ENCODE assay signal across 16 cellular contexts in the genomic region with DNA sequence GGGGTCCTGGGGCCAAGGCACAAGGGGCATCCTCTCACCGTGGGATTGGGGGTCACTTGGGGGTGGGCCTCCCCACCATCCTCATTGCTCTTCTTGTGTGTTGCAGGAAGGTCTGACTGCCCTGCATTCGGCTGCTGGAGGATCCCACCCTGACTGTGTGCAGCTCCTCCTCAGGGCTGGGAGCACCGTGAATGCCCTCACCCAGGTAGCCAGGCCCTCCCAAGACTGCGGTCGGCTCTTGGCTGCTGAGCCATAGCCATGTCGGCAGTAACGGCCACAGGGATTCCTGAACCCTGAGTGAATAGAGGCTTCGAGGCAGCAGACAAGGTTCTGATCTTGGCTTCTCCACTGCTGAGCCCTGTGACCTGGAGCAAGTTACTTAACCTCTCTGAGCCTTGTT.
"Had no signal": no experiment of that assay in that cellular context is flagged by ENCODE, and none has a peak within 500 bp of the region (broad histone marks: within the 10 kb centered on the region; RNA-seq: fewer than 3 reads in every experiment).

No MANE protein-coding gene starts in this region.

- H3K4me1 ChIP-seq: gastrocnemius medialis had no signal

- H3K36me3 ChIP-seq: gastrocnemius medialis, right atrium auricular region, WERI-Rb-1 had no signal

- ATAC-seq: activated CD4-positive, alpha-beta T cell treated with anti-CD3 and anti-CD28 coated beads for 36 hours; gastrocnemius medialis had no signal

- DNase-seq: activated CD4-positive, alpha-beta memory T cell treated with anti-CD3 and anti-CD28 coated beads, Interleukin-2, amount 10 ng/mL, durations not matched to agents 7 days and 5 days; activated CD4-positive, alpha-beta T cell treated with anti-CD3 and anti-CD28 coated beads for 36 hours; activated naive CD4-positive, alpha-beta T cell; activated T-cell treated with anti-CD3 and anti-CD28 coated beads for 4 hours; anterior cingulate cortex; gastrocnemius medialis; heart right ventricle; left cardiac atrium; small intestine; stimulated activated CD4-positive, alpha-beta T cell treated with anti-CD3 and anti-CD28 coated beads, Interleukin-4, amount 100 ng/mL, for 24 hours; stimulated activated naive CD4-positive, alpha-beta T cell treated with Interleukin-2 at 50 U/mL for 16 hours; substantia nigra; WERI-Rb-1 had no signal

- H3K9me3 ChIP-seq: gastrocnemius medialis, right atrium auricular region, tibial nerve had no signal

- H3K27me3 ChIP-seq: gastrocnemius medialis, heart right ventricle, right atrium auricular region, tibial nerve had no signal

- H3K4me3 ChIP-seq: gastrocnemius medialis, heart right ventricle, lung, right atrium auricular region, tibial nerve had no signal

- H3K27ac ChIP-seq: gastrocnemius medialis, heart right ventricle, right atrium auricular region, tibial nerve, WERI-Rb-1 had no signal
